In the genomic region with DNA sequence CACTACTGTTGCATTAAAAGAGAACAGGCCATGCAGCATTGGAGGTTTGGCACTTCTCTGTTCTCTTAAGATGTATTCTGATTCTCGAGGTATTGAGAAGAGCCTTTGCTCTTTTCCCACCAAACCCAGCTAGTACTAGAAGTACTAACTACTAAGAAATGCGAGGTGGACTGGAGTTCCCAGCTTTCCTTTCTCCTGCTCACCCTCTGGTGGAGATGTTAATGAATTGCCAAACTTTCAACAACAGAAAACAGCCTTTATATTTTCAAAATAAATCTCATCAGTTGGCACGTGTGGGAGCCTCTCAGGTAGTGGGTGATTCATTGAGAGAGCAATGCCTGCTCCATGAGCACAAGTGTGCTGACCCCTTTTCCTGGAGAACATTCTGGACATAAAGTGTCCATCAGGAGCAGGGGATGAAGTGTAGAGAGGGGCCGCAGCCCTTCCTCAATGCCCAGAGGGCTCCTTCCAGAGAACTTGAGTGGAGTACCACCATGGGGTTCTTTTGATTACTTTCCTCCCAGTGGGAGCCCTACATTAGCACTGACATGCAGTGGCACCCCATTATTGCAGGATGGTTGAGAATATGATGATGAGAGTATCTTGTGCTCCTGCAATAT, we compare ENCODE assay signal across 10 cellular contexts. TPM values are rescaled to one million over a fixed set of nuclear protein-coding genes. Genes with fewer than 3 reads are reported as not detected.
DNase-seq lines count a peak whose midpoint lies in the region; ATAC-seq, FAIRE-seq and TF ChIP-seq lines count a peak whose summit lies in the region.
"Had no signal": no experiment of that assay in that cellular context is flagged by ENCODE, and none has a peak within 500 bp of the region (broad histone marks: within the 10 kb centered on the region; RNA-seq: fewer than 3 reads in every experiment).

No MANE protein-coding gene starts in this region.

- BruUV-seq in endothelial cell of umbilical vein (replicated peaks; lab: Mats Ljungman, UMichigan), result no TSS peak

- H4K20me1 ChIP-seq in OCI-LY1 (ENCODE audit: insufficient read depth, low read length) (no peaks in the 10 kb centered on the region), endothelial cell of umbilical vein (replicated peaks; ENCODE audit: control insufficient read depth, extremely low read depth, insufficient read depth, low read length) (no peaks in the 10 kb centered on the region)

- FAIRE-seq in endothelial cell of umbilical vein (lab: Jason Lieb, UNC), result no peak

- no peaks in the 10 kb centered on the region for H3K4me1 ChIP-seq in OCI-LY1 (ENCODE audit: insufficient read depth, low read length, severe bottlenecking)
- peaks cover 4% of the 10 kb centered on the region for H3K4me1 ChIP-seq in endothelial cell of umbilical vein (ENCODE audit: control insufficient read depth, extremely low read depth, insufficient read depth, low read length)
- peaks cover 0 to 29% (median 0%) of the 10 kb centered on the region in 4 donors for H3K4me1 ChIP-seq in tibial nerve

- H3K36me3 ChIP-seq in OCI-LY1 (ENCODE audit: insufficient read depth, low read length) (no peaks in the 10 kb centered on the region), endothelial cell of umbilical vein (ENCODE audit: control insufficient read depth in 2 of 2, extremely low read depth in 1 of 2, insufficient read depth in 2 of 2, low read length in 2 of 2) (no peaks in the 10 kb centered on the region), tibial nerve (no peaks in the 10 kb centered on the region)

- no peaks in the 10 kb centered on the region for H3K9me1 ChIP-seq in endothelial cell of umbilical vein (replicated peaks; ENCODE audit: control insufficient read depth, extremely low read depth, insufficient read depth, low read length)

- dilution Hi-C loops in endothelial cell of umbilical vein (cut with MboI; ENCODE audit: extremely low pct_ligation_motif_present, low sequenced_read_pairs), result no loop called here

- H3K79me2 ChIP-seq in OCI-LY1 (ENCODE audit: insufficient read depth, low read length) (no peaks in the 10 kb centered on the region), endothelial cell of umbilical vein (ENCODE audit: control insufficient read depth, insufficient read depth, low read length) (no peaks in the 10 kb centered on the region)

- CTCF ChIA-PET in endothelial cell of umbilical vein (lab: Charles Lee), result interaction anchor here (0.7 to 5.6 kb wide), 31 partner anchors 9 to 298 kb away, joined by 3 to 277 read pairs (median 4); partner anchors contain the start of gene FOXD1

- DNase-seq in NCI-H82 (lab: John Stamatoyannopoulos, UW) (peak; percentile 32), NCI-H82 treated with DMSO at 0.1 percent for 48 hours (lab: John Stamatoyannopoulos, UW; ENCODE audit: unreplicated experiment) (no peak), endothelial cell of umbilical vein (ENCODE audit: low read depth, low spot score) (peak; percentile 10), tibial nerve (ENCODE audit: low spot score in 2 of 2) (no peak), NCI-H446 treated with DMSO at 0.1 percent for 48 hours (lab: John Stamatoyannopoulos, UW) (no peak)
- DNase-seq: naive B cell had no signal

- intact Hi-C loops in endothelial cell of umbilical vein (cut with micrococcal nuclease), result loop anchor here (5.0 kb wide), 1 partner anchor 64 kb away; no protein-coding TSS in a partner anchor

- H3K9me2 ChIP-seq in OCI-LY1 (ENCODE audit: low read depth, low read length), result no peaks in the 10 kb centered on the region

- 39 to 43% methylated on average over 4 of the region's 4 CpGs for WGBS in tibial nerve, 2 donors

- POLR2A ChIA-PET in endothelial cell of umbilical vein (lab: Charles Lee), result no interaction called here

- ATAC-seq in GM21529 (IDR thresholded peaks at IDR 0.05; ENCODE audit: unreplicated experiment) (no peak), HG02973 (IDR thresholded peaks at IDR 0.05; ENCODE audit: unreplicated experiment) (no peak)
- ATAC-seq: activated CD4-positive, CD25-positive, alpha-beta regulatory T cell treated with anti-CD3 and anti-CD28 coated beads, Interleukin-2, amount 50 U/mL, for 24 hours had no signal

- no peak for TF ChIP-seq EP300 in tibial nerve (IDR thresholded peaks at IDR 0.05)

- TF ChIP-seq POLR2A in endothelial cell of umbilical vein (IDR thresholded peaks at IDR 0.05; ENCODE audit: low read depth, low read length) (no peak), tibial nerve (IDR thresholded peaks at IDR 0.05) (no peak)

- peak; percentile 41; the same call in 1 of the 2 replicates for TF ChIP-seq CTCF in OCI-LY1 (IDR thresholded peaks at IDR 0.05; ENCODE audit: low read length)
- peak; percentile 16 to 30 for TF ChIP-seq CTCF in endothelial cell of umbilical vein (IDR thresholded peaks at IDR 0.05; ENCODE audit: extremely low read depth in 1 of 2, insufficient read depth in 1 of 2, low read depth in 1 of 2, low read length in 2 of 2)
- peak in 3 of 5 experiments; percentile 13 to 51 (median 13) for TF ChIP-seq CTCF in tibial nerve (IDR thresholded peaks at IDR 0.05)

- H3K4me2 ChIP-seq in OCI-LY1 (ENCODE audit: low read length), result no peak overlapping the region
- H3K4me2 ChIP-seq in endothelial cell of umbilical vein (ENCODE audit: insufficient read depth, low read length), result no peak overlapping the region

- H3F3A ChIP-seq in OCI-LY1 (ENCODE audit: insufficient read depth, low read length), result no peaks in the 10 kb centered on the region

- no peaks in the 10 kb centered on the region for H3K27me3 ChIP-seq in OCI-LY1 (ENCODE audit: insufficient read depth, low read length)
- H3K27me3 ChIP-seq in endothelial cell of umbilical vein (ENCODE audit: control insufficient read depth in 2 of 2, insufficient read depth in 2 of 2, low read length in 2 of 2), result peaks cover 57 to 87% of the 10 kb centered on the region in 2 experiments
- H3K27me3 ChIP-seq in tibial nerve, result peaks cover 0 to 53% of the 10 kb centered on the region in 2 donors

- no peak overlapping the region for H3K27ac ChIP-seq in OCI-LY1 (ENCODE audit: low read depth, low read length, poor library complexity, severe bottlenecking)
- H3K27ac ChIP-seq in endothelial cell of umbilical vein (ENCODE audit: insufficient read depth, low read depth, low read length), result no peak overlapping the region
- H3K27ac ChIP-seq in tibial nerve, result no peak overlapping the region

- no peak overlapping the region for H3K4me3 ChIP-seq in OCI-LY1 (ENCODE audit: low read depth, low read length, poor library complexity, severe bottlenecking)
- no peak overlapping the region for H3K4me3 ChIP-seq in endothelial cell of umbilical vein (replicated peaks in 1 of 3; ENCODE audit: insufficient read depth in 1 of 3, low read depth in 1 of 3, low read length in 3 of 3)
- H3K4me3 ChIP-seq in tibial nerve, result no peak overlapping the region

- H3K9ac ChIP-seq in OCI-LY1 (ENCODE audit: low read length) (no peak overlapping the region), endothelial cell of umbilical vein (replicated peaks; ENCODE audit: extremely low read depth, insufficient read depth, low read length) (no peak overlapping the region)

- H2AFZ ChIP-seq in OCI-LY1 (ENCODE audit: low read length) (no peak overlapping the region), endothelial cell of umbilical vein (ENCODE audit: low read depth, low read length) (no peak overlapping the region)

- H3K9me3 ChIP-seq in OCI-LY1 (ENCODE audit: low read length), result no peaks in the 10 kb centered on the region
- H3K9me3 ChIP-seq in endothelial cell of umbilical vein (replicated peaks; ENCODE audit: control insufficient read depth, insufficient read depth, low read length), result no peaks in the 10 kb centered on the region
- H3K9me3 ChIP-seq in tibial nerve, result no peaks in the 10 kb centered on the region

TF ChIP-seq in endothelial cell of umbilical vein, 7 proteins besides CTCF, POLR2A, EP300 and RAD21:
- TF ChIP-seq EZH2 (IDR thresholded peaks at IDR 0.05; ENCODE audit: borderline replicate concordance, low read depth, low read length, severe bottlenecking), result peak; percentile 48
- TF ChIP-seq GATA2 (IDR thresholded peaks at IDR 0.05; ENCODE audit: insufficient read depth, insufficient read length, low read depth, low read length), result no peak
TF ChIP-seq in endothelial cell of umbilical vein: peak in this region for 1.

RNA-seq across cellular contexts. Expression of gene TMEM174, which starts 45.7 kb away (rescaled TPM):
- total RNA-seq in endothelial cell of umbilical vein (not detected in 2 replicates), tibial nerve (not detected)
- polyA plus RNA-seq in endothelial cell of umbilical vein, result not detected in 2 replicates
- polyA plus RNA-seq in endothelial cell of umbilical vein (2011; cell fraction: cytosol; rRNA removed), result not detected in 2 replicates
- polyA plus RNA-seq in endothelial cell of umbilical vein (2011; cell fraction: nucleus; rRNA removed), result not detected in 2 replicates
- not detected in 2 replicates for polyA plus RNA-seq in endothelial cell of umbilical vein (2012)
- not detected in 2 replicates for polyA minus RNA-seq in endothelial cell of umbilical vein
- polyA minus RNA-seq in endothelial cell of umbilical vein (2011; cell fraction: cytosol; rRNA and poly(A)+ RNA removed), result not detected
- polyA minus RNA-seq in endothelial cell of umbilical vein (2011; cell fraction: nucleus; rRNA and poly(A)+ RNA removed), result not detected in 2 replicates

Comparison
In these comparisons a context has a peak if more than half of its experiments do, and no peak if none do; other contexts are left out.
1. DNase-seq: peak in NCI-H82 (single experiment) and endothelial cell of umbilical vein (single experiment); none in NCI-H82 treated with DMSO at 0.1 percent for 48 hours (single experiment), tibial nerve (0 of 2) and NCI-H446 treated with DMSO at 0.1 percent for 48 hours (single experiment).
2. Peak in every context shown above with its lines, with median percentiles within 50 percentile points of each other: CTCF ChIP-seq.